9 cellular contexts compared by ENCODE assay signal in the genomic region with DNA sequence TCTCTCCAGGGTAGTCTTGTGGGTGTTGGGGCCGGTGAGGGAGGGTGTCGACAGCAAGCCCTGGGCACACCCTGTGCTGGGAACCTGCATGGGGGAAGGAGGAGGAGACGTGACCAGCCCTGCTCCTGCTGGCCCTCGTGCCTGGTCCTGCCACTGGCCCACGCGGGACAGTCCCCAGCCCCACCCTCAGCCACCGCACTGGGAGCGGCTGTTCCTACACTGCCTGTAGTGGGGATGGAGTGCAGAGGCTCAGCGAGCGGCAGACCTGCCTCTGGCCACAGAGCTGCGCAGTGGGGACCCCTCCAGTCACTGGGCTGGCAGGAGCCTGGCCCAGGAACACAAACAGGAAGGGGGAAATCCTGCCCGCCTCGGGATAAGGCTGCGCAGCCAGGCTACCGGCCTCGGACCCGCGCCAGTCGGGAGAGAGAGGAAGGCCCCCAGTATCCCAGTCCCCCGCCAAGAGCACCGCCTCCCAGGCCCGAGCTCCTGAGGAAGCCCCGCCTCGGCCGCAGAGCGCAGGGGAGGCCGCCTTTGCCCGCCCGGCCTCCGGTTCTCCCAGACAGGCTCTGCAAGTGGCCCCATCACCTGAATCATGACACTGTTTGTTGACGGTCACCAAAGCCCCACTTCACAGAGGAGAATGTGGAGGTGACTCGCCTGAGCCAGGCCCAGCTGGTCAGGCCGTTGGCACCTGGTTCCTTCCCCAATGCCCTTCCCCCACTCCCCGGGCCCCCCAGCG. TPM values are rescaled to one million over a fixed set of nuclear protein-coding genes. Genes with fewer than 3 reads are reported as not detected.
DNase-seq lines count a peak whose midpoint lies in the region; ATAC-seq and TF ChIP-seq lines count a peak whose summit lies in the region.
"Had no signal": no experiment of that assay in that cellular context is flagged by ENCODE, and none has a peak within 500 bp of the region (broad histone marks: within the 10 kb centered on the region; RNA-seq: fewer than 3 reads in every experiment).

No MANE protein-coding gene starts in this region.

- H3K9ac ChIP-seq in BLaER1, result peak overlapping the region; percentile 44; the same call in 1 of the 2 replicates
- peak overlapping the region; percentile 77 for H3K9ac ChIP-seq in NT2/D1 (ENCODE audit: insufficient read length, low read depth)

- POLR2A ChIA-PET in GM10248 (lab: Yijun Ruan, JAX), result no interaction called here

- H3K4me3 ChIP-seq in BLaER1 (peak overlapping the region; percentile 49), NT2/D1 (ENCODE audit: insufficient read length, low read depth) (peak overlapping the region; percentile 36)

- DNase-seq in NT2/D1 (ENCODE audit: low read depth, low spot score), result no peak
- DNase-seq in foreskin keratinocyte, result peak in 1 of 2 donors; percentile 57
- DNase-seq in omental fat pad (ENCODE audit: low spot score), result no peak
- no peak for DNase-seq in GM10266 (ENCODE audit: extremely low spot score)
- DNase-seq in GM10248 (ENCODE audit: extremely low spot score), result no peak

- H3K9me3 ChIP-seq in BLaER1 (no peaks in the 10 kb centered on the region), NT2/D1 (ENCODE audit: insufficient read depth, low read length) (no peaks in the 10 kb centered on the region)

- H3K36me3 ChIP-seq in BLaER1 (no peaks in the 10 kb centered on the region), NT2/D1 (ENCODE audit: insufficient read depth, insufficient read length, low read length) (no peaks in the 10 kb centered on the region)

- TF ChIP-seq CTCF in foreskin keratinocyte (conservative IDR thresholded peaks at IDR 0.05) (peak; percentile 9), omental fat pad (IDR thresholded peaks at IDR 0.05) (no peak), GM10266 (IDR thresholded peaks at IDR 0.05; ENCODE audit: control insufficient read depth, insufficient read depth, low read depth, missing control alignments) (no peak), GM10248 (IDR thresholded peaks at IDR 0.05; ENCODE audit: control extremely low read depth, extremely low read depth, low read depth, missing control alignments) (no peak)

- peaks cover 5% of the 10 kb centered on the region; the same call in 1 of the 2 replicates for H4K20me1 ChIP-seq in BLaER1

- H3K4me1 ChIP-seq in BLaER1 (peaks cover 51% of the 10 kb centered on the region), NT2/D1 (ENCODE audit: insufficient read depth, insufficient read length) (peaks cover 33% of the 10 kb centered on the region), foreskin keratinocyte (peaks cover 14% of the 10 kb centered on the region)

- peak overlapping the region; percentile 85 for H3K4me2 ChIP-seq in BLaER1

- H3K27me3 ChIP-seq in BLaER1 (no peaks in the 10 kb centered on the region), NT2/D1 (ENCODE audit: insufficient read depth, insufficient read length) (no peaks in the 10 kb centered on the region), foreskin keratinocyte (no peaks in the 10 kb centered on the region)

- CTCF ChIA-PET in GM10248 (lab: Yijun Ruan, JAX), result interaction anchor here (0.9 to 2.0 kb wide), 2 partner anchors 8 to 123 kb away, joined by 4 to 8 read pairs; no protein-coding TSS in a partner anchor

- ATAC-seq in foreskin keratinocyte, result peak; percentile 17
- peak; percentile 33 for ATAC-seq in omental fat pad (ENCODE audit: low FRiP score)
- ATAC-seq in HG03432 (IDR thresholded peaks at IDR 0.05; ENCODE audit: unreplicated experiment), result no peak
- ATAC-seq in HG02840 (IDR thresholded peaks at IDR 0.05; ENCODE audit: low FRiP score, unreplicated experiment), result no peak

- H3K27ac ChIP-seq in BLaER1 (peak overlapping the region; percentile 59), foreskin keratinocyte (peak overlapping the region; percentile 54)

RNA-seq across cellular contexts. Expression of a gene that starts 10.6 kb away (rescaled TPM):
- 183 and 225 TPM in 2 replicates for total RNA-seq in foreskin keratinocyte
- 73.0 and 79.4 TPM in 2 replicates for polyA plus RNA-seq in foreskin keratinocyte
- 10 to 100 TPM; 18.6 to 44.5 (median 34.2) TPM for total RNA-seq in omental fat pad

RNA-seq across cellular contexts. Expression of a gene that starts 18.0 kb away (rescaled TPM):
- total RNA-seq in foreskin keratinocyte, result 7.4 and 8.3 TPM in 2 replicates
- 6.1 and 6.8 TPM in 2 replicates for polyA plus RNA-seq in foreskin keratinocyte
- total RNA-seq in omental fat pad, result 1 to 10 TPM; 2.5 to 6.1 (median 3.3) TPM

RNA-seq across cellular contexts. Expression of a gene that starts 42.9 kb away (rescaled TPM):
- total RNA-seq in foreskin keratinocyte (not detected in 2 replicates), omental fat pad (under 1 TPM in 3 of 4 donors, not detected in 1; under 0.01 to 0.37 (median 0.16) TPM)
- 0.02 and 0.03 TPM in 2 replicates for polyA plus RNA-seq in foreskin keratinocyte
- total RNA-seq: LHCN-M2 had no signal

RNA-seq across cellular contexts. Expression of a gene that starts 53.3 kb away (rescaled TPM):
- total RNA-seq in foreskin keratinocyte, result 74.1 and 81.5 TPM in 2 replicates
- polyA plus RNA-seq in foreskin keratinocyte, result 70.3 TPM in 2 replicates
- total RNA-seq in omental fat pad, result 1 to 10 TPM; 5.3 to 8.0 (median 6.4) TPM

Comparison
In these comparisons a context has a peak if more than half of its experiments do, and no peak if none do; other contexts are left out.
1. ATAC-seq: peak in foreskin keratinocyte (single experiment) and omental fat pad (single experiment); none in HG03432 (single experiment) and HG02840 (single experiment).